In genomic region chr3:66362541-66362941, GRCh38 we compare ENCODE assay signal across 10 cellular contexts.
DNase-seq lines count a peak whose midpoint lies in the region; ATAC-seq and TF ChIP-seq lines count a peak whose summit lies in the region.
"Had no signal": no experiment of that assay in that cellular context is flagged by ENCODE, and none has a peak within 500 bp of the region (broad histone marks: within the 10 kb centered on the region; RNA-seq: fewer than 3 reads in every experiment).

No MANE protein-coding gene starts in this region.

- peak overlapping the region in 3 of 5 experiments; percentile 35 to 92 (median 73) for H3K27ac Mint-ChIP-seq in brain
- H3K27ac Mint-ChIP-seq in stimulated activated effector memory CD8-positive, alpha-beta T cell treated with anti-CD3 and anti-CD28 coated beads, Interleukin-12 subunit alpha, Interleukin-12 subunit beta, amount 100 ng/mL, for 72 hours = peak overlapping the region; percentile 30
- no peak overlapping the region for H3K27ac Mint-ChIP-seq in activated CD8-positive, alpha-beta T cell treated with anti-CD3 and anti-CD28 coated beads, Interleukin-2, amount 10 ng/mL, durations not matched to agents 7 days and 5 days
- H3K27ac Mint-ChIP-seq: progenitor cell of endocrine pancreas had no signal

- H3K4me3 Mint-ChIP-seq in brain = no peak overlapping the region
- H3K4me3 Mint-ChIP-seq in stimulated activated effector memory CD8-positive, alpha-beta T cell treated with anti-CD3 and anti-CD28 coated beads, Interleukin-12 subunit alpha, Interleukin-12 subunit beta, amount 100 ng/mL, for 72 hours = no peak overlapping the region
- H3K4me3 Mint-ChIP-seq in activated CD8-positive, alpha-beta T cell treated with anti-CD3 and anti-CD28 coated beads, Interleukin-2, amount 10 ng/mL, durations not matched to agents 7 days and 5 days = no peak overlapping the region

- peaks cover 0 to 3% (median 0%) of the 10 kb centered on the region in 5 experiments for H3K9me3 Mint-ChIP-seq in brain
- no peaks in the 10 kb centered on the region for H3K9me3 Mint-ChIP-seq in stimulated activated effector memory CD8-positive, alpha-beta T cell treated with anti-CD3 and anti-CD28 coated beads, Interleukin-12 subunit alpha, Interleukin-12 subunit beta, amount 100 ng/mL, for 72 hours
- no peaks in the 10 kb centered on the region for H3K9me3 Mint-ChIP-seq in activated CD8-positive, alpha-beta T cell treated with anti-CD3 and anti-CD28 coated beads, Interleukin-2, amount 10 ng/mL, durations not matched to agents 7 days and 5 days (ENCODE audit: insufficient read depth)

- intact Hi-C loops in left ventricle myocardium superior (cut with micrococcal nuclease) = no loop called here

- no peaks in the 10 kb centered on the region for H3K36me3 Mint-ChIP-seq in brain
- peaks cover 20% of the 10 kb centered on the region for H3K36me3 Mint-ChIP-seq in stimulated activated effector memory CD8-positive, alpha-beta T cell treated with anti-CD3 and anti-CD28 coated beads, Interleukin-12 subunit alpha, Interleukin-12 subunit beta, amount 100 ng/mL, for 72 hours
- peaks cover 1% of the 10 kb centered on the region for H3K36me3 Mint-ChIP-seq in activated CD8-positive, alpha-beta T cell treated with anti-CD3 and anti-CD28 coated beads, Interleukin-2, amount 10 ng/mL, durations not matched to agents 7 days and 5 days (ENCODE audit: low read depth)

- H3K27me3 Mint-ChIP-seq in brain = no peaks in the 10 kb centered on the region
- no peaks in the 10 kb centered on the region for H3K27me3 Mint-ChIP-seq in activated CD8-positive, alpha-beta T cell treated with anti-CD3 and anti-CD28 coated beads, Interleukin-2, amount 10 ng/mL, durations not matched to agents 7 days and 5 days (ENCODE audit: low read depth)
- H3K27me3 Mint-ChIP-seq: progenitor cell of endocrine pancreas had no signal

- peak; percentile 86 for DNase-seq in HS-27A (ENCODE audit: low read depth)
- no peak for DNase-seq in left ventricle myocardium superior
- DNase-seq in stimulated activated effector memory CD8-positive, alpha-beta T cell treated with anti-CD3 and anti-CD28 coated beads, Interleukin-12 subunit alpha, Interleukin-12 subunit beta, amount 100 ng/mL, for 72 hours (ENCODE audit: low spot score in 2 of 2) = no peak
- no peak for DNase-seq in iPS-NIHi7 (ENCODE audit: extremely low spot score)
- no peak for DNase-seq in NK-92 treated with Interleukin-12 subunit alpha and Interleukin-12 subunit beta, amount 100 ng/mL, for 24 hours (lab: John Stamatoyannopoulos, UW)
- DNase-seq in activated CD8-positive, alpha-beta T cell treated with anti-CD3 and anti-CD28 coated beads, Interleukin-2, amount 10 ng/mL, durations not matched to agents 7 days and 5 days = no peak
- DNase-seq: activated CD4-positive, alpha-beta T cell treated with anti-CD3 and anti-CD28 coated beads, Interleukin-2, amount 50 U/mL, for 48 hours; NCI-H1092 had no signal

- TF ChIP-seq CTCF in brain (conservative IDR thresholded peaks at IDR 0.05) = no peak

- POLR2A ChIA-PET in activated CD8-positive, alpha-beta T cell treated with anti-CD3 and anti-CD28 coated beads, Interleukin-2, amount 10 ng/mL, durations not matched to agents 7 days and 5 days (lab: Charles Lee) = interaction anchor here (1.0 kb wide), 1 partner anchor 40 kb away, joined by 3 read pairs; no protein-coding TSS in a partner anchor

- peaks cover 48% of the 10 kb centered on the region for H3K4me1 Mint-ChIP-seq in brain
- no peaks in the 10 kb centered on the region for H3K4me1 Mint-ChIP-seq in stimulated activated effector memory CD8-positive, alpha-beta T cell treated with anti-CD3 and anti-CD28 coated beads, Interleukin-12 subunit alpha, Interleukin-12 subunit beta, amount 100 ng/mL, for 72 hours
- no peaks in the 10 kb centered on the region for H3K4me1 Mint-ChIP-seq in activated CD8-positive, alpha-beta T cell treated with anti-CD3 and anti-CD28 coated beads, Interleukin-2, amount 10 ng/mL, durations not matched to agents 7 days and 5 days (ENCODE audit: low read depth)

- CTCF ChIA-PET in activated CD8-positive, alpha-beta T cell treated with anti-CD3 and anti-CD28 coated beads, Interleukin-2, amount 10 ng/mL, durations not matched to agents 7 days and 5 days (lab: Charles Lee) = interaction anchor here (1.4 kb wide), 1 partner anchor 15 kb away, joined by 6 read pairs; no protein-coding TSS in a partner anchor

- peak; percentile 52 for ATAC-seq in left ventricle myocardium superior
- ATAC-seq in stimulated activated effector memory CD8-positive, alpha-beta T cell treated with anti-CD3 and anti-CD28 coated beads, Interleukin-12 subunit alpha, Interleukin-12 subunit beta, amount 100 ng/mL, for 72 hours = no peak
- ATAC-seq in activated CD8-positive, alpha-beta T cell treated with anti-CD3 and anti-CD28 coated beads, Interleukin-2, amount 10 ng/mL, durations not matched to agents 7 days and 5 days = no peak
